9 cellular contexts compared by ENCODE assay signal in genomic region chr3:39166134-39166710, GRCh38. TPM values are rescaled to one million over a fixed set of nuclear protein-coding genes. Genes with fewer than 3 reads are reported as not detected.
DNase-seq lines count a peak whose midpoint lies in the region; ATAC-seq and TF ChIP-seq lines count a peak whose summit lies in the region.
"Had no signal": no experiment of that assay in that cellular context is flagged by ENCODE, and none has a peak within 500 bp of the region (broad histone marks: within the 10 kb centered on the region; RNA-seq: fewer than 3 reads in every experiment).

No MANE protein-coding gene starts in this region.

- H3K27ac Mint-ChIP-seq in nephron progenitor cell: no peak overlapping the region

- peaks cover 24% of the 10 kb centered on the region for H3K4me1 ChIP-seq in SJSA1 (replicated peaks)

- H3K4me3 ChIP-seq in SJSA1 (no peak overlapping the region), fibroblast of villous mesenchyme (ENCODE audit: low read depth, low read length) (no peak overlapping the region)

- DNase-seq in SJSA1 (ENCODE audit: low read depth in 1 of 2, low spot score in 2 of 2) (peak; percentile 76 to 84), fibroblast of villous mesenchyme (ENCODE audit: low read depth) (peak; percentile 96), renal cortical epithelial cell (ENCODE audit: low read depth) (peak; percentile 83), nephron progenitor cell (no peak)
- DNase-seq: NCI-H187 had no signal

- no peaks in the 10 kb centered on the region for H3K9me3 ChIP-seq in SJSA1 (replicated peaks)

- H3K27me3 ChIP-seq in SJSA1 (replicated peaks): no peaks in the 10 kb centered on the region

- peak; percentile 5; the same call in 1 of the 3 replicates for TF ChIP-seq CTCF in GM12872 (IDR thresholded peaks at IDR 0.05; ENCODE audit: insufficient read depth, low read depth, low read length)
- TF ChIP-seq CTCF in fibroblast of villous mesenchyme (IDR thresholded peaks at IDR 0.05; ENCODE audit: insufficient read depth, low read depth, low read length): no peak
- no peak for TF ChIP-seq CTCF in nephron progenitor cell (IDR thresholded peaks at IDR 0.05)

- no peaks in the 10 kb centered on the region for H3K36me3 ChIP-seq in SJSA1

- ATAC-seq in HG03378 (IDR thresholded peaks at IDR 0.05; ENCODE audit: unreplicated experiment) (no peak), HG03280 (IDR thresholded peaks at IDR 0.05; ENCODE audit: unreplicated experiment) (no peak), HG02973 (IDR thresholded peaks at IDR 0.05; ENCODE audit: unreplicated experiment) (no peak)

- H3K4me1 Mint-ChIP-seq in nephron progenitor cell: peaks cover 7% of the 10 kb centered on the region

- H3K9me3 Mint-ChIP-seq in nephron progenitor cell: peaks cover 13% of the 10 kb centered on the region

- H3K27me3 Mint-ChIP-seq in nephron progenitor cell (ENCODE audit: low read depth, poor library complexity): no peaks in the 10 kb centered on the region

- H3K27ac ChIP-seq in SJSA1: peak overlapping the region; percentile 50

- H3K4me3 Mint-ChIP-seq in nephron progenitor cell: no peak overlapping the region

- H3K36me3 Mint-ChIP-seq in nephron progenitor cell (ENCODE audit: low read depth): peaks cover 8% of the 10 kb centered on the region

RNA-seq across cellular contexts. Expression of gene CSRNP1, which starts 12.8 kb away (rescaled TPM):
- total RNA-seq in SJSA1 (2014; rRNA removed; shearing (Covaris generic)): 11.9 and 14.1 TPM in 2 replicates
- total RNA-seq in fibroblast of villous mesenchyme (16.8 and 20.7 TPM in 2 replicates), renal cortical epithelial cell (12.3 and 16.1 TPM in 2 replicates)

RNA-seq across cellular contexts. Expression of gene XIRP1, which starts 26.2 kb away (rescaled TPM):
- total RNA-seq in SJSA1 (2014; rRNA removed; shearing (Covaris generic)): 0.69 and 1.9 TPM in 2 replicates
- total RNA-seq in fibroblast of villous mesenchyme: under 0.01 TPM in 1 of 2 replicates, not detected in the other
- total RNA-seq in renal cortical epithelial cell: not detected in 2 replicates

RNA-seq across cellular contexts. Expression of gene TTC21A, which starts 58.7 kb away (rescaled TPM):
- 0.24 TPM in 1 of 2 replicates, not detected in the other for total RNA-seq in SJSA1 (2014; rRNA removed; shearing (Covaris generic))
- total RNA-seq in fibroblast of villous mesenchyme: 3.5 and 3.9 TPM in 2 replicates
- total RNA-seq in renal cortical epithelial cell: 2.1 and 4.7 TPM in 2 replicates

RNA-seq across cellular contexts. Expression of gene GORASP1, which starts 58.8 kb away (rescaled TPM):
- total RNA-seq in SJSA1 (2014; rRNA removed; shearing (Covaris generic)): 22.7 and 39.7 TPM in 2 replicates
- total RNA-seq in fibroblast of villous mesenchyme: 44.9 and 50.9 TPM in 2 replicates
- total RNA-seq in renal cortical epithelial cell: 31.8 and 35.8 TPM in 2 replicates
